Comparison of ENCODE assay signal across 1 cellular context in genomic region chr1:23777979-23778814, GRCh38.
A peak's percentile ranks its signal among the peaks of the same experiment; 100 is the strongest.
TF ChIP-seq lines count a peak whose summit lies in the region.

PITHD1 (plus strand) TSS chr1:23778418; CDS start chr1:23778516, 98 bp downstream.

TF ChIP-seq in HepG2, 621 proteins besides CTCF, POLR2A, EP300 and RAD21 (continued from another document and continues in another):
- no peak for TF ChIP-seq ZNF18 (CRISPR knock-in tag; IDR thresholded peaks at IDR 0.05; ENCODE audit: insufficient replicate concordance)
- TF ChIP-seq NCOA1 (CRISPR knock-in tag; IDR thresholded peaks at IDR 0.05) = no peak
- no peak for TF ChIP-seq AKAP8 (CRISPR knock-in tag; IDR thresholded peaks at IDR 0.05)
- TF ChIP-seq CREBL2 (CRISPR knock-in tag; IDR thresholded peaks at IDR 0.05; ENCODE audit: borderline replicate concordance) = no peak
- no peak for TF ChIP-seq ZBTB21 (CRISPR knock-in tag; IDR thresholded peaks at IDR 0.05)
- TF ChIP-seq FOXP4 (CRISPR knock-in tag; IDR thresholded peaks at IDR 0.05) = peak; percentile 29; the same call in 1 of the 2 replicates
- TF ChIP-seq ZNF350 (CRISPR knock-in tag; IDR thresholded peaks at IDR 0.05; ENCODE audit: borderline replicate concordance, low read depth) = peak; percentile 17; the same call in 1 of the 2 replicates
- TF ChIP-seq TBX2 (CRISPR knock-in tag; IDR thresholded peaks at IDR 0.05; ENCODE audit: borderline replicate concordance) = peak; percentile 50
- TF ChIP-seq SOX5 (CRISPR knock-in tag; IDR thresholded peaks at IDR 0.05; ENCODE audit: borderline replicate concordance) = peak; percentile 48; the same call in 1 of the 2 replicates
- TF ChIP-seq SP4 (CRISPR knock-in tag; IDR thresholded peaks at IDR 0.05) = peak; percentile 61
- TF ChIP-seq ATM (IDR thresholded peaks at IDR 0.05; ENCODE audit: borderline replicate concordance) = no peak
- no peak for TF ChIP-seq ZNF101 (CRISPR knock-in tag; IDR thresholded peaks at IDR 0.05; ENCODE audit: borderline replicate concordance, low read depth)
- TF ChIP-seq ELK4 (CRISPR knock-in tag; IDR thresholded peaks at IDR 0.05; ENCODE audit: borderline replicate concordance) = 0 out of 2 replicates have a peak, but pooled peaks have one; percentile 70
- TF ChIP-seq MYC (CRISPR knock-in tag; IDR thresholded peaks at IDR 0.05; ENCODE audit: borderline replicate concordance) = peak; percentile 76
- TF ChIP-seq ZBTB34 (CRISPR knock-in tag; IDR thresholded peaks at IDR 0.05) = peak; percentile 59; the same call in 1 of the 2 replicates
- no peak for TF ChIP-seq ZNF451 (CRISPR knock-in tag; IDR thresholded peaks at IDR 0.05)
- TF ChIP-seq ARID5B (CRISPR knock-in tag; IDR thresholded peaks at IDR 0.05) = no peak
- TF ChIP-seq SMARCC2 (IDR thresholded peaks at IDR 0.05) = no peak
- peak; percentile 81 for TF ChIP-seq ZNF883 (CRISPR knock-in tag; IDR thresholded peaks at IDR 0.05; ENCODE audit: not compliant biosample characterization)
- no peak for TF ChIP-seq MATR3 (CRISPR knock-in tag; IDR thresholded peaks at IDR 0.05)
- TF ChIP-seq ATF5 (CRISPR knock-in tag; IDR thresholded peaks at IDR 0.05; ENCODE audit: low read depth) = no peak
- peak; percentile 59; the same call in 1 of the 2 replicates for TF ChIP-seq NR2C2 (CRISPR knock-in tag; IDR thresholded peaks at IDR 0.05; ENCODE audit: borderline replicate concordance)
- TF ChIP-seq ZNF317 (CRISPR knock-in tag; IDR thresholded peaks at IDR 0.05) = peak; percentile 79
- TF ChIP-seq ZNF510 (CRISPR knock-in tag; IDR thresholded peaks at IDR 0.05; ENCODE audit: low read depth) = no peak
- TF ChIP-seq ATAD3A (CRISPR knock-in tag; IDR thresholded peaks at IDR 0.05) = peak; percentile 17; the same call in 1 of the 2 replicates
- TF ChIP-seq HDAC1 (CRISPR knock-in tag; IDR thresholded peaks at IDR 0.05) = peak; percentile 89
- TF ChIP-seq SRSF1 (optimal IDR thresholded peaks at IDR 0.05; ENCODE audit: low read depth, low read length) = no peak
- TF ChIP-seq ZNF484 (CRISPR knock-in tag; IDR thresholded peaks at IDR 0.05; ENCODE audit: borderline replicate concordance, low read depth) = no peak
- TF ChIP-seq SETDB1 (CRISPR knock-in tag; IDR thresholded peaks at IDR 0.05; ENCODE audit: borderline replicate concordance) = no peak
- peak; percentile 80; the same call in 1 of the 2 replicates for TF ChIP-seq BORCS8-MEF2B (CRISPR knock-in tag; IDR thresholded peaks at IDR 0.05)
- TF ChIP-seq TEAD2 (CRISPR knock-in tag; IDR thresholded peaks at IDR 0.05) = no peak
- peak; percentile 60; the same call in 1 of the 2 replicates for TF ChIP-seq TSC22D2 (CRISPR knock-in tag; IDR thresholded peaks at IDR 0.05; ENCODE audit: borderline replicate concordance)
- peak; percentile 76; the same call in 1 of the 2 replicates for TF ChIP-seq HNF1B (CRISPR knock-in tag; IDR thresholded peaks at IDR 0.05)
- TF ChIP-seq CBFB (CRISPR knock-in tag; IDR thresholded peaks at IDR 0.05) = 0 out of 2 replicates have a peak, but pooled peaks have one; percentile 13
- 0 out of 2 replicates have a peak, but pooled peaks have one; percentile 5 for TF ChIP-seq ONECUT2 (CRISPR knock-in tag; IDR thresholded peaks at IDR 0.05)
- TF ChIP-seq PRDM15 (CRISPR knock-in tag; IDR thresholded peaks at IDR 0.05) = peak; percentile 72; the same call in 1 of the 2 replicates
- peak; percentile 75; the same call in 1 of the 2 replicates for TF ChIP-seq ZFP37 (CRISPR knock-in tag; IDR thresholded peaks at IDR 0.05; ENCODE audit: borderline replicate concordance)
- TF ChIP-seq PBX2 (CRISPR knock-in tag; IDR thresholded peaks at IDR 0.05) = no peak
- no peak for TF ChIP-seq ZNF670 (CRISPR knock-in tag; IDR thresholded peaks at IDR 0.05; ENCODE audit: borderline replicate concordance)
- peak; percentile 52; the same call in 1 of the 2 replicates for TF ChIP-seq ZNF503 (CRISPR knock-in tag; IDR thresholded peaks at IDR 0.05)
- TF ChIP-seq ZNF777 (CRISPR knock-in tag; IDR thresholded peaks at IDR 0.05) = peak; percentile 71
